ENCODE assay signal across 18 cellular contexts in genomic region chr7:106430103-106430502, GRCh38.
"Had no signal": no experiment of that assay in that cellular context is flagged by ENCODE, and none has a peak within 500 bp of the region (broad histone marks: within the 10 kb centered on the region; RNA-seq: fewer than 3 reads in every experiment).

No MANE protein-coding gene starts in this region.

- H3K4me1 ChIP-seq: parathyroid adenoma, uterus had no signal

- H3K36me3 ChIP-seq: uterus had no signal

- H3K9me3 Mint-ChIP-seq: effector memory CD8-positive, alpha-beta T cell; memory B cell; naive thymus-derived CD8-positive, alpha-beta T cell; stimulated activated naive B cell treated with anti-CD40 and anti-IgM and Interleukin-4, amounts not matched to agents 10 μg/mL and 1 μg/mL and 100 μg/mL, for 72 hours; T-helper 2 cell treated with Interferon-gamma antibody and Interleukin-4, amounts not matched to agents 5 μg/mL and 100 μg/mL, for 36 hours had no signal

- H3K4me3 ChIP-seq: uterus had no signal

- H3K27ac Mint-ChIP-seq: effector memory CD8-positive, alpha-beta T cell; memory B cell; naive thymus-derived CD8-positive, alpha-beta T cell; stimulated activated naive B cell treated with anti-CD40 and anti-IgM and Interleukin-4, amounts not matched to agents 10 μg/mL and 1 μg/mL and 100 μg/mL, for 72 hours; T-helper 2 cell treated with Interferon-gamma antibody and Interleukin-4, amounts not matched to agents 5 μg/mL and 100 μg/mL, for 36 hours; WTC11 had no signal

- H3K27me3 ChIP-seq: uterus had no signal

- H3K9ac ChIP-seq: parathyroid adenoma had no signal

- H3K4me3 Mint-ChIP-seq: activated CD4-positive, alpha-beta T cell treated with anti-CD3 and anti-CD28 coated beads for 36 hours; activated naive CD8-positive, alpha-beta T cell; activated T-helper 1 cell treated with anti-CD3 and anti-CD28 coated beads, Interleukin-12 subunit alpha, Interleukin-12 subunit beta, Interleukin-2, Interleukin-4 antibody, amounts not matched to agents 30 ng/mL and 10 ng/mL and 1 ng/mL, durations not matched to agents 14 hours and 24 hours and 36 hours; effector memory CD8-positive, alpha-beta T cell; memory B cell; naive thymus-derived CD8-positive, alpha-beta T cell; stimulated activated naive B cell treated with anti-CD40 and anti-IgM and Interleukin-4, amounts not matched to agents 10 μg/mL and 1 μg/mL and 100 μg/mL, for 72 hours; T-helper 2 cell treated with Interferon-gamma antibody and Interleukin-4, amounts not matched to agents 5 μg/mL and 100 μg/mL, for 36 hours; WTC11 had no signal

- H3K9me3 ChIP-seq: uterus had no signal

- ATAC-seq: activated CD4-positive, alpha-beta T cell treated with anti-CD3 and anti-CD28 coated beads for 36 hours; effector memory CD8-positive, alpha-beta T cell; left lobe of liver; naive thymus-derived CD8-positive, alpha-beta T cell; sciatic nerve; stimulated activated naive B cell treated with anti-CD40 and anti-IgM and Interleukin-4, amounts not matched to agents 10 μg/mL and 1 μg/mL and 100 μg/mL, for 72 hours; WTC11 had no signal

- H3K27ac ChIP-seq: parathyroid adenoma, uterus had no signal

- H3K4me1 Mint-ChIP-seq: WTC11 had no signal

- H2AFZ ChIP-seq: parathyroid adenoma had no signal

- DNase-seq: activated CD4-positive, alpha-beta T cell treated with anti-CD3 and anti-CD28 coated beads for 36 hours; activated CD4-positive, alpha-beta T cell treated with anti-CD3 and anti-CD28 coated beads, Interleukin-2, amount 50 U/mL, for 48 hours; activated T-cell treated with anti-CD3 and anti-CD28 coated beads for 4 hours; effector memory CD8-positive, alpha-beta T cell; head of caudate nucleus; kidney; naive thymus-derived CD8-positive, alpha-beta T cell; stimulated activated CD4-positive, alpha-beta T cell treated with anti-CD3 and anti-CD28 coated beads, Interleukin-4, amount 100 ng/mL, for 24 hours; stimulated activated naive B cell treated with anti-CD40 and anti-IgM and Interleukin-4, amounts not matched to agents 10 μg/mL and 1 μg/mL and 100 μg/mL, for 72 hours; uterus had no signal

- H3K36me3 Mint-ChIP-seq: activated naive CD8-positive, alpha-beta T cell; memory B cell; naive thymus-derived CD8-positive, alpha-beta T cell; stimulated activated naive B cell treated with anti-CD40 and anti-IgM and Interleukin-4, amounts not matched to agents 10 μg/mL and 1 μg/mL and 100 μg/mL, for 72 hours; WTC11 had no signal
